In the genomic region with DNA sequence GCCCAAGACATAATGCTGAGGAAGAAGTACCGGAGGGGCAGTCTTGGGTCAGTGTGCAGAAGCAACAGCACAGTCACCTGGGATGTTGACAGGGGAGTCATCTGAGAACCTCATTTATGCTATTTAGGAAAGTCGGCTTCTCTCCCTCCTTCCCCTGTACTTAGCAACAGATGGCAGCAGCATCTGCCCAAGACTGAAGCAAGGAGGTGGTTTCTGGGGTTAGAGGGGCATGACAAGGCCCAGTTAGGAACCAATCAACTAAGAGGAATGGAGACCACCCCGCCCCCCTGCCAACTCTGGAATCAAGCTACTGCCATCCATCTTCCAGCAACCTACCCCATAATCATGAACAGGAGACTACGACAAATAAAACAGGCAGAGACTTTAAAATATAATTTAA, we compare ENCODE assay signal across 20 cellular contexts. TPM values are rescaled to one million over a fixed set of nuclear protein-coding genes. Genes with fewer than 3 reads are reported as not detected.
DNase-seq lines count a peak whose midpoint lies in the region; ATAC-seq and TF ChIP-seq lines count a peak whose summit lies in the region.
"Had no signal": no experiment of that assay in that cellular context is flagged by ENCODE, and none has a peak within 500 bp of the region (broad histone marks: within the 10 kb centered on the region; RNA-seq: fewer than 3 reads in every experiment).

No MANE protein-coding gene starts in this region.

- WGBS in HUES64 = 93% methylated on average over 2 of the region's 4 CpGs

- H3K27ac Mint-ChIP-seq in CD8-positive, alpha-beta memory T cell = peak overlapping the region in 5 of 8 donors; percentile 20 to 78 (median 26)
- peak overlapping the region; percentile 49 for H3K27ac Mint-ChIP-seq in activated T-helper 17 cell treated with anti-CD3 and anti-CD28 coated beads, Interleukin-2, amount 50 U/mL, for 72 hours

- no peak overlapping the region for H3K4me3 Mint-ChIP-seq in CD8-positive, alpha-beta memory T cell
- H3K4me3 Mint-ChIP-seq in activated T-helper 17 cell treated with anti-CD3 and anti-CD28 coated beads, Interleukin-2, amount 50 U/mL, for 72 hours = no peak overlapping the region
- H3K4me3 Mint-ChIP-seq: T-cell had no signal

- no peak overlapping the region for H3K9ac ChIP-seq in HUES64 (ENCODE audit: low read depth, low read length)

- no peaks in the 10 kb centered on the region for H3K27me3 Mint-ChIP-seq in CD8-positive, alpha-beta memory T cell
- no peaks in the 10 kb centered on the region for H3K27me3 Mint-ChIP-seq in activated T-helper 17 cell treated with anti-CD3 and anti-CD28 coated beads, Interleukin-2, amount 50 U/mL, for 72 hours
- H3K27me3 Mint-ChIP-seq: T-cell had no signal

- CTCF ChIA-PET in CD8-positive, alpha-beta memory T cell (lab: Charles Lee) = no interaction called here

- no peaks in the 10 kb centered on the region for H3K4me1 ChIP-seq in CD8-positive, alpha-beta memory T cell (ENCODE audit: insufficient read depth, low read length)
- no peaks in the 10 kb centered on the region for H3K4me1 ChIP-seq in HUES64 (ENCODE audit: insufficient read depth, low read length)
- H3K4me1 ChIP-seq: ascending aorta, foreskin keratinocyte, pancreas had no signal

- in situ Hi-C loops in GM13976 (cut with MboI; ENCODE audit: low sequenced_read_pairs, unreplicated experiment) = no loop called here

- no peak for ATAC-seq in activated T-helper 17 cell treated with anti-CD3 and anti-CD28 coated beads, Interleukin-2, amount 50 U/mL, for 72 hours (replicated peaks)
- ATAC-seq in GM18511 (IDR thresholded peaks at IDR 0.05; ENCODE audit: unreplicated experiment) (no peak), left colon (no peak), HG03521 (IDR thresholded peaks at IDR 0.05; ENCODE audit: unreplicated experiment) (no peak)
- ATAC-seq: foreskin keratinocyte, HCT116, T-cell had no signal

- no peak for TF ChIP-seq CTCF in GM13976 (IDR thresholded peaks at IDR 0.05; ENCODE audit: borderline replicate concordance, control extremely low read depth, extremely low read depth, insufficient read depth, missing control alignments)

- intact Hi-C loops in left colon (cut with DNase I, micrococcal nuclease) = no loop called here

- POLR2A ChIA-PET in CD8-positive, alpha-beta memory T cell (lab: Charles Lee) = no interaction called here

- no peak overlapping the region for H3K27ac ChIP-seq in CD8-positive, alpha-beta memory T cell (ENCODE audit: low read depth, low read length)
- no peak overlapping the region for H3K27ac ChIP-seq in HUES64 (ENCODE audit: low read depth, low read length)
- H3K27ac ChIP-seq: ascending aorta, foreskin keratinocyte, pancreas had no signal

- H3K9me3 Mint-ChIP-seq in CD8-positive, alpha-beta memory T cell = peaks cover 0 to 2% (median 0%) of the 10 kb centered on the region in 5 donors
- H3K9me3 Mint-ChIP-seq in activated T-helper 17 cell treated with anti-CD3 and anti-CD28 coated beads, Interleukin-2, amount 50 U/mL, for 72 hours = no peaks in the 10 kb centered on the region
- H3K9me3 Mint-ChIP-seq: T-cell had no signal

- H3K36me3 ChIP-seq in CD8-positive, alpha-beta memory T cell (ENCODE audit: insufficient read depth, low read length) = peaks cover 29% of the 10 kb centered on the region
- peaks cover 69% of the 10 kb centered on the region for H3K36me3 ChIP-seq in HUES64 (ENCODE audit: insufficient read depth, low read length)

- no peak for DNase-seq in CD8-positive, alpha-beta memory T cell
- peak; percentile 58 for DNase-seq in left kidney (ENCODE audit: low read depth, low spot score)
- no peak for DNase-seq in left colon
- no peak for DNase-seq in GM13976 (ENCODE audit: low spot score)
- DNase-seq: activated naive CD4-positive, alpha-beta T cell treated with Interleukin-2 at 50 U/mL for 16 hours; cerebellar nuclear complex; foreskin keratinocyte; Kasumi-1; NCI-H1092 treated with DMSO at 0.1 percent for 48 hours; NK-92 treated with Interleukin-12 subunit alpha and Interleukin-12 subunit beta, amount 100 ng/mL, for 24 hours; pancreas; RPMI8226; stimulated activated CD4-positive, alpha-beta T cell treated with anti-CD3 and anti-CD28 coated beads, Interleukin-2, amount 100 ng/mL, for 24 hours; T-cell had no signal

- H3K4me1 Mint-ChIP-seq in CD8-positive, alpha-beta memory T cell = peaks cover 14 to 28% (median 20%) of the 10 kb centered on the region in 3 donors
- no peaks in the 10 kb centered on the region for H3K4me1 Mint-ChIP-seq in activated T-helper 17 cell treated with anti-CD3 and anti-CD28 coated beads, Interleukin-2, amount 50 U/mL, for 72 hours

- no peaks in the 10 kb centered on the region for H3K27me3 ChIP-seq in CD8-positive, alpha-beta memory T cell (ENCODE audit: insufficient read depth, low read length, poor library complexity, severe bottlenecking)
- no peaks in the 10 kb centered on the region for H3K27me3 ChIP-seq in HUES64 (ENCODE audit: insufficient read depth, low read length)
- H3K27me3 ChIP-seq: ascending aorta, foreskin keratinocyte, pancreas had no signal

- peaks cover 10 to 55% (median 28%) of the 10 kb centered on the region in 3 donors for H3K36me3 Mint-ChIP-seq in CD8-positive, alpha-beta memory T cell
- H3K36me3 Mint-ChIP-seq in activated T-helper 17 cell treated with anti-CD3 and anti-CD28 coated beads, Interleukin-2, amount 50 U/mL, for 72 hours (ENCODE audit: low read depth) = peaks cover 67% of the 10 kb centered on the region

- no peak overlapping the region for H3K4me3 ChIP-seq in CD8-positive, alpha-beta memory T cell (ENCODE audit: low read length)
- H3K4me3 ChIP-seq in HUES64 (ENCODE audit: low read length) = peak overlapping the region; percentile 34
- H3K4me3 ChIP-seq: ascending aorta, pancreas had no signal

- no peaks in the 10 kb centered on the region for H3K9me3 ChIP-seq in CD8-positive, alpha-beta memory T cell (ENCODE audit: low read length)
- H3K9me3 ChIP-seq in HUES64 (ENCODE audit: insufficient read depth, low read depth, low read length) = peaks cover 69% of the 10 kb centered on the region
- H3K9me3 ChIP-seq: ascending aorta, pancreas had no signal

RNA-seq across cellular contexts. Expression of gene RIPK1, which starts 21.7 kb away (rescaled TPM):
- total RNA-seq in CD8-positive, alpha-beta memory T cell = 10 to 100 TPM; 21.7 to 22.1 TPM
- 25.1 TPM for polyA plus RNA-seq in CD8-positive, alpha-beta memory T cell
- 18.5 TPM for polyA plus RNA-seq in HUES64 (2013, experiment 1 of 2)
- polyA plus RNA-seq in HUES64 (2013, experiment 2 of 2) = 16.9 TPM
- total RNA-seq in activated T-helper 17 cell treated with anti-CD3 and anti-CD28 coated beads, Interleukin-2, amount 50 U/mL, for 72 hours = 10 to 100 TPM; 17.5 to 18.2 TPM
- total RNA-seq in left colon = 10 to 100 TPM; 30.2 to 35.0 TPM

RNA-seq across cellular contexts. Expression of gene BPHL, which starts 28.5 kb away (rescaled TPM):
- total RNA-seq in CD8-positive, alpha-beta memory T cell = 10 to 100 TPM; 10.5 to 10.7 TPM
- 6.5 TPM for polyA plus RNA-seq in CD8-positive, alpha-beta memory T cell
- polyA plus RNA-seq in HUES64 (2013, experiment 1 of 2) = 24.4 TPM
- 25.0 TPM for polyA plus RNA-seq in HUES64 (2013, experiment 2 of 2)
- 1 to 10 TPM; 9.1 to 9.2 TPM for total RNA-seq in activated T-helper 17 cell treated with anti-CD3 and anti-CD28 coated beads, Interleukin-2, amount 50 U/mL, for 72 hours
- total RNA-seq in left colon = 10 to 100 TPM; 25.5 to 27.6 TPM
